In genomic region chr9:8012986-8013385, GRCh38 we compare ENCODE assay signal across 16 cellular contexts.
DNase-seq lines count a peak whose midpoint lies in the region; ATAC-seq lines count a peak whose summit lies in the region.
"Had no signal": no experiment of that assay in that cellular context is flagged by ENCODE, and none has a peak within 500 bp of the region (broad histone marks: within the 10 kb centered on the region; RNA-seq: fewer than 3 reads in every experiment).

No MANE protein-coding gene starts in this region.

- H3K4me3 ChIP-seq in mesodermal cell (ENCODE audit: extremely low read depth, insufficient read depth, low read length, poor library complexity, severe bottlenecking): no peak overlapping the region

- no peaks in the 10 kb centered on the region for H3K4me1 Mint-ChIP-seq in activated CD4-positive, alpha-beta T cell treated with anti-CD3 and anti-CD28 coated beads for 36 hours
- no peaks in the 10 kb centered on the region for H3K4me1 Mint-ChIP-seq in activated CD4-positive, alpha-beta T cell treated with anti-CD3 and anti-CD28 coated beads, Interleukin-2, amount 10 ng/mL, durations not matched to agents 7 days and 5 days

- intact Hi-C loops in activated CD4-positive, alpha-beta T cell treated with anti-CD3 and anti-CD28 coated beads for 36 hours (cut with DNase I, micrococcal nuclease): no loop called here

- DNase-seq in A172 (ENCODE audit: low spot score) (peak; percentile 22), NCI-H226 (peak; percentile 39), glomerular visceral epithelial cell (ENCODE audit: extremely low spot score) (peak; percentile 36)
- DNase-seq in activated effector memory CD4-positive, alpha-beta T cell treated with anti-CD3 and anti-CD28 coated beads, Interleukin-2, amount 50 U/mL, for 16 hours: no peak
- no peak for DNase-seq in activated CD4-positive, alpha-beta T cell treated with anti-CD3 and anti-CD28 coated beads for 36 hours
- no peak for DNase-seq in activated CD4-positive, alpha-beta T cell treated with anti-CD3 and anti-CD28 coated beads, Interleukin-2, amount 10 ng/mL, durations not matched to agents 7 days and 5 days
- DNase-seq: Calu3; CD4-positive, alpha-beta T cell; DMS53; NCI-H1105; NCI-H1694; NCI-H510A treated with DMSO at 0.1 percent for 48 hours; NCI-H82; PC-3 had no signal

- 72 to 86% methylated on average over 3 to 4 of the region's 6 CpGs for WGBS in mesodermal cell (ENCODE audit: insufficient coverage in 2 of 2), 2 experiments

- H3K36me3 ChIP-seq in mesodermal cell (ENCODE audit: control insufficient read depth, insufficient read depth, low read length): no peaks in the 10 kb centered on the region

- H3K9me3 Mint-ChIP-seq in activated CD4-positive, alpha-beta T cell treated with anti-CD3 and anti-CD28 coated beads for 36 hours (ENCODE audit: low read depth): no peaks in the 10 kb centered on the region
- peaks cover 3% of the 10 kb centered on the region for H3K9me3 Mint-ChIP-seq in activated CD4-positive, alpha-beta T cell treated with anti-CD3 and anti-CD28 coated beads, Interleukin-2, amount 10 ng/mL, durations not matched to agents 7 days and 5 days
- H3K9me3 Mint-ChIP-seq: CD4-positive, alpha-beta T cell had no signal

- H3K9me3 ChIP-seq in mesodermal cell (ENCODE audit: control insufficient read depth, low read length): no peaks in the 10 kb centered on the region

- no peak for ATAC-seq in activated CD4-positive, alpha-beta T cell treated with anti-CD3 and anti-CD28 coated beads for 36 hours
- no peak for ATAC-seq in GM19328 (IDR thresholded peaks at IDR 0.05; ENCODE audit: unreplicated experiment)
- ATAC-seq: PC-3 had no signal

- H3K27me3 Mint-ChIP-seq in activated CD4-positive, alpha-beta T cell treated with anti-CD3 and anti-CD28 coated beads for 36 hours: no peaks in the 10 kb centered on the region
- no peaks in the 10 kb centered on the region for H3K27me3 Mint-ChIP-seq in activated CD4-positive, alpha-beta T cell treated with anti-CD3 and anti-CD28 coated beads, Interleukin-2, amount 10 ng/mL, durations not matched to agents 7 days and 5 days
- H3K27me3 Mint-ChIP-seq: CD4-positive, alpha-beta T cell had no signal

- H3K27ac Mint-ChIP-seq in activated CD4-positive, alpha-beta T cell treated with anti-CD3 and anti-CD28 coated beads for 36 hours: no peak overlapping the region
- no peak overlapping the region for H3K27ac Mint-ChIP-seq in activated CD4-positive, alpha-beta T cell treated with anti-CD3 and anti-CD28 coated beads, Interleukin-2, amount 10 ng/mL, durations not matched to agents 7 days and 5 days
- H3K27ac Mint-ChIP-seq: CD4-positive, alpha-beta T cell had no signal

- H3K4me1 ChIP-seq in mesodermal cell (ENCODE audit: control insufficient read depth, insufficient read depth, low read length, poor library complexity, severe bottlenecking): peaks cover 4% of the 10 kb centered on the region

- H3K36me3 Mint-ChIP-seq in activated CD4-positive, alpha-beta T cell treated with anti-CD3 and anti-CD28 coated beads for 36 hours (ENCODE audit: low read depth): no peaks in the 10 kb centered on the region
- H3K36me3 Mint-ChIP-seq in activated CD4-positive, alpha-beta T cell treated with anti-CD3 and anti-CD28 coated beads, Interleukin-2, amount 10 ng/mL, durations not matched to agents 7 days and 5 days (ENCODE audit: low read depth): no peaks in the 10 kb centered on the region

- CTCF ChIA-PET in activated CD4-positive, alpha-beta T cell treated with anti-CD3 and anti-CD28 coated beads for 36 hours (lab: Charles Lee): no interaction called here
- CTCF ChIA-PET in activated CD4-positive, alpha-beta T cell treated with anti-CD3 and anti-CD28 coated beads, Interleukin-2, amount 10 ng/mL, durations not matched to agents 7 days and 5 days (lab: Charles Lee): no interaction called here

- H3K4me3 Mint-ChIP-seq in activated CD4-positive, alpha-beta T cell treated with anti-CD3 and anti-CD28 coated beads for 36 hours: no peak overlapping the region
- no peak overlapping the region for H3K4me3 Mint-ChIP-seq in activated CD4-positive, alpha-beta T cell treated with anti-CD3 and anti-CD28 coated beads, Interleukin-2, amount 10 ng/mL, durations not matched to agents 7 days and 5 days
- H3K4me3 Mint-ChIP-seq: CD4-positive, alpha-beta T cell had no signal

- peak overlapping the region; percentile 55 for H3K27ac ChIP-seq in mesodermal cell (ENCODE audit: low read depth, low read length, severe bottlenecking)

- POLR2A ChIA-PET in activated CD4-positive, alpha-beta T cell treated with anti-CD3 and anti-CD28 coated beads for 36 hours (lab: Charles Lee): no interaction called here
- POLR2A ChIA-PET in activated CD4-positive, alpha-beta T cell treated with anti-CD3 and anti-CD28 coated beads, Interleukin-2, amount 10 ng/mL, durations not matched to agents 7 days and 5 days (lab: Charles Lee): no interaction called here

Comparison
In these comparisons a context has a peak if more than half of its experiments do, and no peak if none do; other contexts are left out.
1. DNase-seq: peak in A172 (single experiment), NCI-H226 (single experiment) and glomerular visceral epithelial cell (single experiment); none in activated effector memory CD4-positive, alpha-beta T cell treated with anti-CD3 and anti-CD28 coated beads, Interleukin-2, amount 50 U/mL, for 16 hours (single experiment), activated CD4-positive, alpha-beta T cell treated with anti-CD3 and anti-CD28 coated beads for 36 hours (single experiment) and activated CD4-positive, alpha-beta T cell treated with anti-CD3 and anti-CD28 coated beads, Interleukin-2, amount 10 ng/mL, durations not matched to agents 7 days and 5 days (single experiment).